19 cellular contexts compared by ENCODE assay signal in the genomic region with DNA sequence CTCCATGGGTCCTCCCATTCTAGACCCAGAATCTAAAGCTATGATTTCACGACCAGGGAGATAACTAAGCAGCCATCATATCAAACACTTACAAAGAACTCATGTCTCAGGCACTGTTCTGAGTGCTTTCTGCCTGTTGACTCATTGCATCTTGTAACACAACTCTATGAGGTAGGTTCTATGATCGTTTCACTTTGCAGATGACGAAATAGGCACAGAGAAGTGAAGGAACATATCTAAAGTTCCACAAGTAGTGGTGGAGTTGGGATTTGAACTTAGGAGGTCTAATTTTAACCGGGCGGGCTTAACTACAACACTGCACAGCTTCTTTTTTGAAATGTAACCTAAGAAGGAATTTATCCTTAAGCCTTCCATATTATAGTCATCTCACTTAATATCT. TPM values are rescaled to one million over a fixed set of nuclear protein-coding genes. Genes with fewer than 3 reads are reported as not detected.
"Had no signal": no experiment of that assay in that cellular context is flagged by ENCODE, and none has a peak within 500 bp of the region (broad histone marks: within the 10 kb centered on the region; RNA-seq: fewer than 3 reads in every experiment).

No MANE protein-coding gene starts in this region.

- H3K9me3 ChIP-seq: gastroesophageal sphincter, heart left ventricle, suprapubic skin, transverse colon, uterus had no signal

- H3K27ac ChIP-seq: coronary artery, gastroesophageal sphincter, heart left ventricle, suprapubic skin, transverse colon, uterus had no signal

- H3K4me3 ChIP-seq: coronary artery, gastroesophageal sphincter, heart left ventricle, suprapubic skin, transverse colon, uterus had no signal

- H3K36me3 ChIP-seq: gastroesophageal sphincter, heart left ventricle, suprapubic skin, transverse colon, uterus had no signal

- DNase-seq: activated CD4-positive, alpha-beta T cell treated with anti-CD3 and anti-CD28 coated beads, Interleukin-2, amount 10 ng/mL, durations not matched to agents 24 days and 14 days; activated CD8-positive, alpha-beta T cell treated with anti-CD3 and anti-CD28 coated beads for 36 hours; activated naive CD4-positive, alpha-beta T cell treated with anti-CD3 and anti-CD28 coated beads for 36 hours; activated T-cell treated with anti-CD3 and anti-CD28 coated beads, Interleukin-2, amount 50 U/mL, for 24 hours; anterior cingulate cortex; erythroblast; heart left ventricle; occipital lobe; posterior cingulate gyrus; retina; transverse colon; uterus had no signal

RNA-seq across cellular contexts. Expression of a gene that starts 2.9 kb away (rescaled TPM):
- total RNA-seq: activated CD4-positive, alpha-beta T cell treated with anti-CD3 and anti-CD28 coated beads, Interleukin-2, amount 10 ng/mL, durations not matched to agents 24 days and 14 days; activated CD8-positive, alpha-beta T cell treated with anti-CD3 and anti-CD28 coated beads for 36 hours; activated naive CD4-positive, alpha-beta T cell treated with anti-CD3 and anti-CD28 coated beads for 36 hours; lung microvascular endothelial cell; mononuclear cell had no signal
- polyA plus RNA-seq: keratinocyte had no signal

RNA-seq across cellular contexts. Expression of a gene that starts 14.2 kb away (rescaled TPM):
- total RNA-seq: activated CD4-positive, alpha-beta T cell treated with anti-CD3 and anti-CD28 coated beads, Interleukin-2, amount 10 ng/mL, durations not matched to agents 24 days and 14 days; activated CD8-positive, alpha-beta T cell treated with anti-CD3 and anti-CD28 coated beads for 36 hours; activated naive CD4-positive, alpha-beta T cell treated with anti-CD3 and anti-CD28 coated beads for 36 hours; gastroesophageal sphincter; heart left ventricle; lung microvascular endothelial cell; mononuclear cell; occipital lobe; suprapubic skin; transverse colon; uterus had no signal
- polyA plus RNA-seq: heart left ventricle, keratinocyte, neural cell had no signal

RNA-seq across cellular contexts. Expression of a gene that starts 31.7 kb away (rescaled TPM):
- total RNA-seq: activated CD4-positive, alpha-beta T cell treated with anti-CD3 and anti-CD28 coated beads, Interleukin-2, amount 10 ng/mL, durations not matched to agents 24 days and 14 days; activated CD8-positive, alpha-beta T cell treated with anti-CD3 and anti-CD28 coated beads for 36 hours; activated naive CD4-positive, alpha-beta T cell treated with anti-CD3 and anti-CD28 coated beads for 36 hours; gastroesophageal sphincter; lung microvascular endothelial cell; occipital lobe; uterus had no signal
- polyA plus RNA-seq: keratinocyte, neural cell had no signal
